1 cellular context compared by ENCODE assay signal in genomic region chr19:44892932-44893331, GRCh38.
TF ChIP-seq lines count a peak whose summit lies in the region.

No MANE protein-coding gene starts in this region.

TF ChIP-seq in GM12878, 131 proteins besides CTCF, POLR2A, EP300 and RAD21:
- TF ChIP-seq, protein P1, sequence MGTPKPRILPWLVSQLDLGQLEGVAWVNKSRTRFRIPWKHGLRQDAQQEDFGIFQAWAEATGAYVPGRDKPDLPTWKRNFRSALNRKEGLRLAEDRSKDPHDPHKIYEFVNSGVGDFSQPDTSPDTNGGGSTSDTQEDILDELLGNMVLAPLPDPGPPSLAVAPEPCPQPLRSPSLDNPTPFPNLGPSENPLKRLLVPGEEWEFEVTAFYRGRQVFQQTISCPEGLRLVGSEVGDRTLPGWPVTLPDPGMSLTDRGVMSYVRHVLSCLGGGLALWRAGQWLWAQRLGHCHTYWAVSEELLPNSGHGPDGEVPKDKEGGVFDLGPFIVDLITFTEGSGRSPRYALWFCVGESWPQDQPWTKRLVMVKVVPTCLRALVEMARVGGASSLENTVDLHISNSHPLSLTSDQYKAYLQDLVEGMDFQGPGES (IDR thresholded peaks at IDR 0.05), result no peak
- TF ChIP-seq FOS (IDR thresholded peaks at IDR 0.05; ENCODE audit: borderline replicate concordance, extremely low read depth, insufficient read length) (no peak), CBX3 (IDR thresholded peaks at IDR 0.05; ENCODE audit: borderline replicate concordance, low read depth) (no peak)
TF ChIP-seq in GM12878: peak in this region for 0.
